In genomic region chr6:129134535-129134934, GRCh38 we compare ENCODE assay signal across 17 cellular contexts.
A peak's percentile ranks its signal among the peaks of the same experiment; 100 is the strongest.
DNase-seq lines count a peak whose midpoint lies in the region; ATAC-seq and TF ChIP-seq lines count a peak whose summit lies in the region.
"Had no signal": no experiment of that assay in that cellular context is flagged by ENCODE, and none has a peak within 500 bp of the region (broad histone marks: within the 10 kb centered on the region; RNA-seq: fewer than 3 reads in every experiment).

No MANE protein-coding gene starts in this region.

- H3K4me2 ChIP-seq in HCT116 (ENCODE audit: low read length): no peak overlapping the region

- BruUV-seq in HCT116 (replicated peaks; lab: Mats Ljungman, UMichigan): no TSS peak

- H3K27ac ChIP-seq in HCT116 (ENCODE audit: low read depth, low read length) (no peak overlapping the region), coronary artery (peak overlapping the region; percentile 73 to 86), right cardiac atrium (ENCODE audit: low read length) (peak overlapping the region; percentile 92), skeletal muscle tissue (ENCODE audit: low read depth, low read length) (peak overlapping the region; percentile 38)

- intact Hi-C loops in HCT116 (cut with micrococcal nuclease) (no loop called here), right cardiac atrium (cut with DNase I) (no loop called here)

- no peaks in the 10 kb centered on the region for H3K4me1 ChIP-seq in HCT116 (ENCODE audit: control insufficient read depth in 1 of 2, insufficient read depth in 2 of 2, low read length in 2 of 2)
- H3K4me1 ChIP-seq in right cardiac atrium (ENCODE audit: control insufficient read depth, insufficient read depth, low read length): peaks cover 16% of the 10 kb centered on the region
- peaks cover 0 to 19% (median 7%) of the 10 kb centered on the region in 3 donors for H3K4me1 ChIP-seq in skeletal muscle tissue (ENCODE audit: control insufficient read depth in 3 of 3, insufficient read depth in 3 of 3, low read length in 3 of 3)

- DNase-seq in HCT116 (ENCODE audit: low read depth, low spot score): no peak
- DNase-seq in coronary artery (ENCODE audit: low spot score): no peak
- DNase-seq in right cardiac atrium: peak in 1 of 3 donors; percentile 62
- DNase-seq in mesothelial cell of epicardium (ENCODE audit: low spot score in 2 of 2, unreplicated experiment in 2 of 2): no peak
- DNase-seq in hepatic stellate cell (ENCODE audit: low spot score): no peak
- DNase-seq: activated CD4-positive, alpha-beta T cell treated with anti-CD3 and anti-CD28 coated beads for 48 hours; activated T-cell treated with anti-CD3 and anti-CD28 coated beads for 4 hours; COR-L47; GF-D8; mucosa of descending colon; MV-4-11; NCI-H2171; stimulated activated CD4-positive, alpha-beta T cell treated with anti-CD3 and anti-CD28 coated beads, Interleukin-4, amount 100 ng/mL, for 24 hours had no signal

- H3K4me1 Mint-ChIP-seq in mesothelial cell of epicardium: peaks cover 14% of the 10 kb centered on the region

- POLR2A ChIA-PET in HCT116 (lab: Charles Lee): no interaction called here

- ATAC-seq in HCT116 (no peak), right cardiac atrium (peak; percentile 37 to 51), GM18511 (IDR thresholded peaks at IDR 0.05; ENCODE audit: unreplicated experiment) (no peak), HG03457 (IDR thresholded peaks at IDR 0.05; ENCODE audit: unreplicated experiment) (no peak)
- ATAC-seq: mucosa of descending colon had no signal

- TF ChIP-seq CTCF in HCT116 (IDR thresholded peaks at IDR 0.05 in 2 of 3, conservative IDR thresholded peaks at IDR 0.05 in 1 of 3; ENCODE audit: borderline replicate concordance in 1 of 3, insufficient read depth in 1 of 3, low read depth in 2 of 3, low read length in 2 of 3) (no peak), coronary artery (IDR thresholded peaks at IDR 0.05) (no peak), mesothelial cell of epicardium (IDR thresholded peaks at IDR 0.05; ENCODE audit: unreplicated experiment) (no peak)

- H3K27ac Mint-ChIP-seq in mesothelial cell of epicardium: no peak overlapping the region
- H3K27ac Mint-ChIP-seq: activated naive CD8-positive, alpha-beta T cell had no signal

- CTCF ChIA-PET in HCT116 (lab: Charles Lee): no interaction called here

- TF ChIP-seq POLR2A in HCT116 (IDR thresholded peaks at IDR 0.05; ENCODE audit: borderline replicate concordance, extremely low read depth, insufficient read depth, insufficient read length): no peak

- RAD21 ChIA-PET in HCT116 (lab: Charles Lee; ENCODE audit: low non-redundant PET in 1 of 2, low total read pairs in 2 of 2, uncharacterized antibody in 2 of 2, unreplicated experiment in 2 of 2): no interaction called here

- H3K36me3 Mint-ChIP-seq in mesothelial cell of epicardium: no peaks in the 10 kb centered on the region
- H3K36me3 Mint-ChIP-seq: activated naive CD8-positive, alpha-beta T cell had no signal

- H3K27me3 Mint-ChIP-seq in mesothelial cell of epicardium (ENCODE audit: low read depth): no peaks in the 10 kb centered on the region

- H3K4me3 ChIP-seq in HCT116 (replicated peaks in 1 of 2; ENCODE audit: low read depth in 1 of 2, low read length in 2 of 2) (no peak overlapping the region), coronary artery (no peak overlapping the region), right cardiac atrium (ENCODE audit: low read length) (no peak overlapping the region), skeletal muscle tissue (ENCODE audit: low read length in 3 of 3) (no peak overlapping the region)
- H3K4me3 ChIP-seq: mucosa of descending colon had no signal

- no peaks in the 10 kb centered on the region for H3K9me2 ChIP-seq in HCT116 (ENCODE audit: insufficient read depth)

- H3K79me2 ChIP-seq in HCT116 (ENCODE audit: insufficient read depth, low read length): no peaks in the 10 kb centered on the region

- no peak overlapping the region for H2AFZ ChIP-seq in HCT116 (ENCODE audit: low read depth, low read length, poor library complexity, severe bottlenecking)

- no peak overlapping the region for H3K4me3 Mint-ChIP-seq in mesothelial cell of epicardium
- H3K4me3 Mint-ChIP-seq: activated naive CD8-positive, alpha-beta T cell had no signal

- H3K9me3 ChIP-seq in HCT116 (ENCODE audit: control insufficient read depth in 1 of 2, insufficient read depth in 1 of 2, low read depth in 1 of 2, low read length in 2 of 2) (no peaks in the 10 kb centered on the region), right cardiac atrium (ENCODE audit: control insufficient read depth, low read length) (no peaks in the 10 kb centered on the region), skeletal muscle tissue (ENCODE audit: control insufficient read depth in 3 of 3, low read length in 3 of 3) (no peaks in the 10 kb centered on the region)
- H3K9me3 ChIP-seq: mucosa of descending colon had no signal

- H3K36me3 ChIP-seq in HCT116 (ENCODE audit: control insufficient read depth in 1 of 2, insufficient read depth in 2 of 2, low read length in 2 of 2) (no peaks in the 10 kb centered on the region), skeletal muscle tissue (ENCODE audit: control insufficient read depth in 3 of 3, insufficient read depth in 3 of 3, low read length in 3 of 3) (no peaks in the 10 kb centered on the region)

- no peaks in the 10 kb centered on the region for H3K27me3 ChIP-seq in HCT116 (ENCODE audit: insufficient read depth, low read length)
- no peaks in the 10 kb centered on the region for H3K27me3 ChIP-seq in right cardiac atrium (ENCODE audit: control insufficient read depth, insufficient read depth)
- H3K27me3 ChIP-seq in skeletal muscle tissue (ENCODE audit: control insufficient read depth in 3 of 3, insufficient read depth in 3 of 3, low read length in 3 of 3): no peaks in the 10 kb centered on the region

- H3K9me3 Mint-ChIP-seq in mesothelial cell of epicardium: no peaks in the 10 kb centered on the region

- H3K9ac ChIP-seq in HCT116 (ENCODE audit: low read length): no peak overlapping the region
- H3K9ac ChIP-seq in skeletal muscle tissue (ENCODE audit: low read depth in 1 of 3, low read length in 3 of 3): no peak overlapping the region

- peak; percentile 10; the same call in 1 of the 2 replicates for TF ChIP-seq RAD21 in HCT116 (IDR thresholded peaks at IDR 0.05; ENCODE audit: low read depth)

- no peaks in the 10 kb centered on the region for H4K20me1 ChIP-seq in HCT116 (ENCODE audit: insufficient read depth)

TF ChIP-seq in HCT116, 20 proteins besides CTCF, POLR2A, EP300 and RAD21:
- TF ChIP-seq SIN3A (IDR thresholded peaks at IDR 0.05; ENCODE audit: low read depth) (no peak), ZNF274 (IDR thresholded peaks at IDR 0.05; ENCODE audit: low read depth, low read length) (no peak), SRF (IDR thresholded peaks at IDR 0.05; ENCODE audit: low read depth) (no peak), TCF7L2 (IDR thresholded peaks at IDR 0.05; ENCODE audit: borderline replicate concordance, extremely low read depth, insufficient read depth, insufficient read length) (no peak), FOSL1 (IDR thresholded peaks at IDR 0.05; ENCODE audit: low read depth) (no peak), ZBTB33 (IDR thresholded peaks at IDR 0.05; ENCODE audit: extremely low read depth, insufficient replicate concordance, low read length) (no peak), CBX3 (IDR thresholded peaks at IDR 0.05; ENCODE audit: low read depth) (no peak), ELF1 (IDR thresholded peaks at IDR 0.05; ENCODE audit: borderline replicate concordance, low read depth) (no peak), EZH2 (IDR thresholded peaks at IDR 0.05) (no peak), JUND (IDR thresholded peaks at IDR 0.05) (no peak), SP1 (IDR thresholded peaks at IDR 0.05; ENCODE audit: low read depth) (no peak), MAX (IDR thresholded peaks at IDR 0.05) (no peak), ATF3 (IDR thresholded peaks at IDR 0.05) (no peak), EZH2phosphoT487 (IDR thresholded peaks at IDR 0.05; ENCODE audit: borderline replicate concordance) (no peak), CEBPB (IDR thresholded peaks at IDR 0.05; ENCODE audit: low read depth) (no peak)

Comparison
In these comparisons a context has a peak if more than half of its experiments do, and no peak if none do; other contexts are left out.
1. ATAC-seq: peak in right cardiac atrium (2 of 2); none in HCT116 (single experiment), GM18511 (single experiment) and HG03457 (single experiment).